In the genomic region with DNA sequence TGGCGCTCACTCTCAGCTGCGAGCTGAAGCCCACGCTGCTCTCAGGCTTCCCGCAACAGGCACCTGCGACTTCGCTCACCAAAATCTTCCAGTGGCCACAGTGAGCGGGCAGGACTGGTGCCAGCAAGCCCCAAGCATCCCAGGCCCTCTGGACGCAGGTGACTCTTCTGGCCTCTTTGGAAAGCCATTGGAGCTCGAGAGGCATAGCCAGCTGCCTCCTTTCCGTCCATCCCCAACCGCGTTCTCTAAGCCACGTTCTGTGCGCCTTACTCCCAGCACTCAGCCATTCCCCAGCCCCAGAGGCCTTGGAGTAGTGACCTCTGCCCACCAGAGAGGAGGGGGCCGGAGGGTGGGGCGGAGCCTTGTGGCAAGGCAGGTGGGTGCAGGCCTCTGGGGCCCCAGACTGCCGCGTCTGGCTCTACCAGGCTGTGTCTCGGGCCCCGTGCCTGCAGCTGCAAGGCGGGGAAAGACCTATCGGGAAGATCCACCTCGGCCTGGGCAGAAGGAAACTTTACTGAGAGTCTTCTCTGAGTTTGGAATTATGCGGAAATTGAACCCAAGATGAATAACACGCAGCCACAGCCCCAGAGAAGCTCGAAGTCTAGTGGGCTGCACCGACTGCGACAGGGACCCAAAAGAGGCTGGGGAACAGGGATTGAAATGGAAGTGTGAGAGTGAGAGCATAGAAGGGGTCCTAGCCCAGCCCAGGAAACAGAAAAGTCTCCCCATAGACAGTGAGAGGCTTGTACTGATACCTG, we compare ENCODE assay signal across 16 cellular contexts. TPM values are rescaled to one million over a fixed set of nuclear protein-coding genes. Genes with fewer than 3 reads are reported as not detected.
"Had no signal": no experiment of that assay in that cellular context is flagged by ENCODE, and none has a peak within 500 bp of the region (broad histone marks: within the 10 kb centered on the region; RNA-seq: fewer than 3 reads in every experiment).

No MANE protein-coding gene starts in this region.

- H3K4me3 Mint-ChIP-seq: activated B cell treated with CpG ODN at 0.5 μM for 24 hours; activated T-cell treated with anti-CD3 and anti-CD28 coated beads, Interleukin-2, amount 50 U/mL, for 24 hours; naive thymus-derived CD8-positive, alpha-beta T cell; T-helper 17 cell had no signal

- H3K27ac Mint-ChIP-seq: activated B cell treated with CpG ODN at 0.5 μM for 24 hours; activated naive CD4-positive, alpha-beta T cell treated with anti-CD3 and anti-CD28 coated beads, Interleukin-2, amount 50 U/mL, for 72 hours; activated T-cell treated with anti-CD3 and anti-CD28 coated beads, Interleukin-2, amount 50 U/mL, for 24 hours; naive thymus-derived CD8-positive, alpha-beta T cell; T-helper 17 cell had no signal

- H3K4me3 ChIP-seq: gastroesophageal sphincter, mucosa of descending colon had no signal

- H3K9me3 ChIP-seq: mucosa of descending colon had no signal

- H3K4me1 Mint-ChIP-seq: activated B cell treated with CpG ODN at 0.5 μM for 24 hours had no signal

- DNase-seq: activated B cell treated with CpG ODN at 0.5 μM for 24 hours; activated CD4-positive, alpha-beta T cell treated with anti-CD3 and anti-CD28 coated beads, Interleukin-2, amount 50 U/mL, for 1 hour; activated effector memory CD4-positive, alpha-beta T cell treated with anti-CD3 and anti-CD28 coated beads, Interleukin-2, amount 50 U/mL, for 16 hours; activated T-cell treated with anti-CD3 and anti-CD28 coated beads, Interleukin-2, amount 50 U/mL, for 24 hours; hippocampal formation; mammary epithelial cell; mucosa of descending colon; naive thymus-derived CD8-positive, alpha-beta T cell; stimulated activated CD4-positive, alpha-beta T cell treated with anti-CD3 and anti-CD28 coated beads, Interleukin-15, amount 100 ng/mL, for 24 hours; stimulated activated CD4-positive, alpha-beta T cell treated with anti-CD3 and anti-CD28 coated beads, Interleukin-4, amount 100 ng/mL, for 4 hours; T-helper 17 cell had no signal

- H3K9me3 Mint-ChIP-seq: activated naive CD4-positive, alpha-beta T cell treated with anti-CD3 and anti-CD28 coated beads, Interleukin-2, amount 50 U/mL, for 72 hours; activated T-cell treated with anti-CD3 and anti-CD28 coated beads, Interleukin-2, amount 50 U/mL, for 24 hours had no signal

- ATAC-seq: activated naive CD4-positive, alpha-beta T cell treated with anti-CD3 and anti-CD28 coated beads, Interleukin-2, amount 50 U/mL, for 72 hours; gastroesophageal sphincter; left lobe of liver; mucosa of descending colon; naive thymus-derived CD8-positive, alpha-beta T cell; T-helper 17 cell had no signal

- H3K36me3 ChIP-seq: gastroesophageal sphincter had no signal

- H3K27ac ChIP-seq: gastroesophageal sphincter had no signal

RNA-seq across cellular contexts. Expression of a gene that starts 3.6 kb away (rescaled TPM):
- total RNA-seq: activated B cell treated with CpG ODN at 0.5 μM for 24 hours; activated naive CD4-positive, alpha-beta T cell treated with anti-CD3 and anti-CD28 coated beads, Interleukin-2, amount 50 U/mL, for 72 hours; gastroesophageal sphincter; left lobe of liver; mammary epithelial cell; mucosa of descending colon; naive thymus-derived CD8-positive, alpha-beta T cell; omental fat pad; skeletal muscle tissue; T-helper 17 cell had no signal
- polyA plus RNA-seq: mammary epithelial cell; naive thymus-derived CD8-positive, alpha-beta T cell had no signal
